ENCODE assay signal across 8 cellular contexts in the genomic region with DNA sequence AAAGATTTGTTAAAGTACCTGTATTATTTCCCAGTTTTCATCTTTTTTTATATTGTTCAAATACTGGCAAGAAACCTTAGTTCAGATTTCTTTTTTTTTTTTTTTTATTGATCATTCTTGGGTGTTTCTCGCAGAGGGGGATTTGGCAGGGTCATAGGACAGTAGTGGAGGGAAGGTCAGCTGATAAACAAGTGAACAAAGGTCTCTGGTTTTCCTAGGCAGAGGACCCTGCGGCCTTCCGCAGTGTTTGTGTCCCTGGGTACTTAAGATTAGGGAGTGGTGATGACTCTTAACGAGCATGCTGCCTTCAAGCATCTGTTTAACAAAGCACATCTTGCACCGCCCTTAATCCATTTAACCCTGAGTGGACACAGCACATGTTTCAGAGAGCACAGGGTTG. TPM values are rescaled to one million over a fixed set of nuclear protein-coding genes. Genes with fewer than 3 reads are reported as not detected.
A peak's percentile ranks its signal among the peaks of the same experiment; 100 is the strongest.
DNase-seq lines count a peak whose midpoint lies in the region; ATAC-seq, FAIRE-seq and TF ChIP-seq lines count a peak whose summit lies in the region.
"Not testable (repeated sequence)": the region's sequence is repeated elsewhere in the genome, so short reads cannot be mapped to it uniquely, and the experiment has no call there.

No MANE protein-coding gene starts in this region.

- not testable (repeated sequence) for H3K9me3 ChIP-seq in BE2C; HUES6 (ENCODE audit: control insufficient read depth, insufficient read depth, low read depth, low read length); ascending aorta; keratinocyte (ENCODE audit: control insufficient read depth, low read depth, low read length); stomach smooth muscle (ENCODE audit: control insufficient read depth in 2 of 2, low read length in 2 of 2)

- H3K27ac ChIP-seq in HUES6 (ENCODE audit: low read depth, low read length) (peak overlapping the region; percentile 94; the same call in 1 of the 2 replicates), ascending aorta (peak overlapping the region in 1 of 2 donors; percentile 89), epithelial cell of prostate (peak overlapping the region; percentile 87), keratinocyte (ENCODE audit: control insufficient read depth, insufficient read depth, low read length) (peak overlapping the region; percentile 80), stomach smooth muscle (ENCODE audit: low read length) (peak overlapping the region; percentile 86)

- H3K27ac Mint-ChIP-seq in T-cell (peak overlapping the region; percentile 90 to 91), neural crest cell (ENCODE audit: unreplicated experiment) (peak overlapping the region; percentile 94)

- dilution Hi-C loops in keratinocyte (cut with MboI; ENCODE audit: extremely low pct_ligation_motif_present, low sequenced_read_pairs), result not testable (repeated sequence)

- intact Hi-C loops in ascending aorta (cut with DNase I), result not testable (repeated sequence)

- H3K4me3 ChIP-seq in BE2C (ENCODE audit: low read depth, low read length) (peak overlapping the region; percentile 84), HUES6 (ENCODE audit: low read depth, low read length) (peak overlapping the region; percentile 88), ascending aorta (peak overlapping the region; percentile 78 to 90), keratinocyte (ENCODE audit: control insufficient read depth in 2 of 3, extremely low read depth in 1 of 3, insufficient read depth in 2 of 3, low read depth in 1 of 3, low read length in 3 of 3) (peak overlapping the region; percentile 76 to 81 (median 78)), stomach smooth muscle (ENCODE audit: low read length in 2 of 2) (peak overlapping the region; percentile 82 to 88)

- CTCF ChIA-PET in T-cell (lab: Charles Lee), result interaction anchor here (0.7 to 6.3 kb wide), 10 partner anchors 10 to 1107 kb away, joined by 3 to 49 read pairs (median 4); no protein-coding TSS in a partner anchor

- TF ChIP-seq CTCF in BE2C (IDR thresholded peaks at IDR 0.05; ENCODE audit: low read depth, low read length); ascending aorta (IDR thresholded peaks at IDR 0.05); keratinocyte (optimal IDR thresholded peaks at IDR 0.05 in 1 of 3, IDR thresholded peaks at IDR 0.05 in 1 of 3, conservative IDR thresholded peaks at IDR 0.05 in 1 of 3; ENCODE audit: extremely low read depth in 1 of 3, insufficient read depth in 2 of 3, low read length in 3 of 3); neural crest cell (conservative IDR thresholded peaks at IDR 0.05): not testable (repeated sequence)

- H3K9ac ChIP-seq in HUES6 (ENCODE audit: low read length) (peak overlapping the region; percentile 95), keratinocyte (ENCODE audit: control insufficient read depth, extremely low read depth, insufficient read depth, low read length) (peak overlapping the region; percentile 86), stomach smooth muscle (ENCODE audit: low read length in 2 of 2) (peak overlapping the region; percentile 88 to 90)

- peak overlapping the region; percentile 58 for H2AFZ ChIP-seq in keratinocyte (ENCODE audit: control insufficient read depth, low read length)

- not testable (repeated sequence) for H3K27me3 Mint-ChIP-seq in T-cell; neural crest cell (ENCODE audit: low read depth)

- H3K4me2 ChIP-seq in keratinocyte (ENCODE audit: control insufficient read depth, extremely low read depth, insufficient read depth, low read depth, low read length), result peak overlapping the region; percentile 82

- not testable (repeated sequence) for H3K4me1 ChIP-seq in BE2C; ascending aorta; keratinocyte (ENCODE audit: control insufficient read depth, extremely low read depth, insufficient read depth, low read length); stomach smooth muscle (ENCODE audit: control insufficient read depth, insufficient read depth, low read length)
- peaks cover 14% of the 10 kb centered on the region for H3K4me1 ChIP-seq in HUES6 (ENCODE audit: control insufficient read depth, insufficient read depth, low read length)

- POLR2A ChIA-PET in T-cell (lab: Charles Lee), result not testable (repeated sequence)

- FAIRE-seq in keratinocyte (lab: Jason Lieb, UNC), result not testable (repeated sequence)

- not testable (repeated sequence) for H4K20me1 ChIP-seq in keratinocyte (ENCODE audit: control insufficient read depth, extremely low read depth, insufficient read depth, low read length)

- H3K9me1 ChIP-seq in keratinocyte (ENCODE audit: control insufficient read depth, extremely low read depth, insufficient read depth, low read length), result not testable (repeated sequence)

- H3K4me1 Mint-ChIP-seq in T-cell, result peaks cover 20 to 28% (median 21%) of the 10 kb centered on the region in 3 donors
- peaks cover 28% of the 10 kb centered on the region for H3K4me1 Mint-ChIP-seq in neural crest cell

- H3K27me3 ChIP-seq in BE2C; HUES6 (ENCODE audit: control insufficient read depth, insufficient read depth, low read length); ascending aorta; keratinocyte (ENCODE audit: control insufficient read depth, extremely low read depth, insufficient read depth, low read length); stomach smooth muscle (ENCODE audit: control insufficient read depth in 1 of 2, insufficient read depth in 2 of 2, low read length in 2 of 2): not testable (repeated sequence)

- DNase-seq in BE2C; T-cell; ascending aorta (ENCODE audit: low spot score in 2 of 2); epithelial cell of prostate (ENCODE audit: low read depth, low spot score); keratinocyte (ENCODE audit: low read depth, low spot score); neural crest cell (ENCODE audit: low read depth, low spot score): not testable (repeated sequence)

- H3K9me3 Mint-ChIP-seq in T-cell, neural crest cell: not testable (repeated sequence)

- H3K4me3 Mint-ChIP-seq in T-cell (peak overlapping the region; percentile 91 to 94 (median 92)), neural crest cell (peak overlapping the region; percentile 92)

- not testable (repeated sequence) for H3K36me3 ChIP-seq in BE2C; HUES6 (ENCODE audit: control insufficient read depth, insufficient read depth, low read length); ascending aorta; keratinocyte (ENCODE audit: control insufficient read depth in 2 of 2, extremely low read depth in 1 of 2, insufficient read depth in 2 of 2, low read length in 2 of 2); stomach smooth muscle (ENCODE audit: control insufficient read depth in 2 of 2, insufficient read depth in 2 of 2, low read length in 2 of 2)

- not testable (repeated sequence) for H3K79me2 ChIP-seq in keratinocyte (ENCODE audit: control insufficient read depth, insufficient read depth, low read length)

- ATAC-seq in T-cell (replicated peaks in 1 of 4), result not testable (repeated sequence)

- H3K36me3 Mint-ChIP-seq in T-cell; neural crest cell (ENCODE audit: low read depth): not testable (repeated sequence)

RNA-seq across cellular contexts. Expression of a gene that starts 0.8 kb away (rescaled TPM):
- polyA plus RNA-seq in BE2C (2012; ENCODE audit: insufficient read depth, insufficient read length, low read depth), result 8.5 TPM
- total RNA-seq in T-cell (10 to 100 TPM; 11.0 to 13.4 (median 11.6) TPM), ascending aorta (5.6 TPM), neural crest cell (34.1 and 43.0 TPM in 2 replicates)
- polyA plus RNA-seq in keratinocyte, result 22.2 to 34.2 TPM (median 28.5 TPM) in 3 replicates
- 56.0 TPM for polyA plus RNA-seq in keratinocyte (2011; ENCODE audit: low read depth)
- 21.0 and 28.0 TPM in 2 replicates for polyA plus RNA-seq in keratinocyte (2011; cell fraction: cytosol; rRNA removed)
- polyA plus RNA-seq in keratinocyte (2011; cell fraction: nucleus; rRNA removed), result 14.5 and 18.2 TPM in 2 replicates
- 27.3 and 28.8 TPM in 2 replicates for polyA plus RNA-seq in keratinocyte (2012; ENCODE audit: low replicate concordance)
- polyA minus RNA-seq in keratinocyte, result 7.9 to 38.6 TPM (median 33.2 TPM) in 3 replicates
- 26.9 TPM for polyA minus RNA-seq in keratinocyte (2011; cell fraction: cytosol; rRNA and poly(A)+ RNA removed)
- 9.7 and 19.0 TPM in 2 replicates for polyA minus RNA-seq in keratinocyte (2011; cell fraction: nucleus; rRNA and poly(A)+ RNA removed)

RNA-seq across cellular contexts. Expression of a gene that starts 29.7 kb away (rescaled TPM):
- 201 TPM for polyA plus RNA-seq in BE2C (2012; ENCODE audit: insufficient read depth, insufficient read length, low read depth)
- total RNA-seq in T-cell (100 to 1,000 TPM in 1 of 5 donors, 10 to 100 TPM in 4; 47.4 to 101 (median 55.4) TPM), ascending aorta (17.1 TPM), neural crest cell (191 and 200 TPM in 2 replicates)
- 114 to 210 TPM (median 168 TPM) in 3 replicates for polyA plus RNA-seq in keratinocyte
- polyA plus RNA-seq in keratinocyte (2011; ENCODE audit: low read depth), result 223 TPM
- 146 and 216 TPM in 2 replicates for polyA plus RNA-seq in keratinocyte (2011; cell fraction: cytosol; rRNA removed)
- polyA plus RNA-seq in keratinocyte (2011; cell fraction: nucleus; rRNA removed), result 60.8 and 106 TPM in 2 replicates
- 154 and 164 TPM in 2 replicates for polyA plus RNA-seq in keratinocyte (2012; ENCODE audit: low replicate concordance)
- polyA minus RNA-seq in keratinocyte, result 92.5 to 144 TPM (median 95.2 TPM) in 3 replicates
- polyA minus RNA-seq in keratinocyte (2011; cell fraction: cytosol; rRNA and poly(A)+ RNA removed), result 351 TPM
- polyA minus RNA-seq in keratinocyte (2011; cell fraction: nucleus; rRNA and poly(A)+ RNA removed), result 41.0 and 54.1 TPM in 2 replicates
